In the genomic region with DNA sequence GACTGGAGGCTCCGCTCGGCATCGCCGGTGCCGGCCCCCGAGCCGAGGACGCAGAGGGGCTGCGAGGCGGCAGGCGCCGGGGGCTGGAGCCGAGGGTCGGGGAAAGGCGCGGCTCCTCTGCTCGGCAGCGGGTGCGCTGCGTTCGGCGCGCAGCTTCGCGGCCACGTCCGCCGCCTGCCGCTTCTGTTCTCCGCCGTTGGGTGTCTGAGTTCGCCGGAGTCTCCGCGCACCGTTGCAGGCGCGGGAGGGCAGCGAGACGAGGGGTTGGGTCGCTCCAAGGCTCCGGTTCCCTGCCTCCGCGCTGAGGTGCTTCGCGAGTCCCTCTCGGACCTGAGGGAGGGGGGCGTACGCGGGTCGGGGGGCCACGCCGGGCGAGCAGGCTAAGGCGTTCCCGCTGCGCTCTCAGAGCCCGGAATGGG, we compare ENCODE assay signal across 8 cellular contexts. TPM values are rescaled to one million over a fixed set of nuclear protein-coding genes. Genes with fewer than 3 reads are reported as not detected.
DNase-seq lines count a peak whose midpoint lies in the region; ATAC-seq, FAIRE-seq and TF ChIP-seq lines count a peak whose summit lies in the region.

No MANE protein-coding gene starts in this region.

- CTCF ChIA-PET in activated CD4-positive, alpha-beta T cell treated with anti-CD3 and anti-CD28 coated beads for 36 hours (lab: Charles Lee): interaction anchor here (1.6 kb wide), 1 partner anchor 1122 kb away, joined by 4 read pairs; no protein-coding TSS in a partner anchor
- CTCF ChIA-PET in activated CD8-positive, alpha-beta T cell treated with anti-CD3 and anti-CD28 coated beads for 36 hours (lab: Charles Lee): no interaction called here

- TF ChIP-seq CTCF in activated CD8-positive, alpha-beta T cell treated with anti-CD3 and anti-CD28 coated beads for 36 hours (IDR thresholded peaks at IDR 0.05): no peak
- TF ChIP-seq CTCF in natural killer cell (IDR thresholded peaks at IDR 0.05): no peak

- DNase-seq in activated CD4-positive, alpha-beta T cell treated with anti-CD3 and anti-CD28 coated beads for 36 hours: peak; percentile 56
- no peak for DNase-seq in activated CD4-positive, alpha-beta T cell treated with anti-CD3 and anti-CD28 coated beads for 1 hour
- DNase-seq in activated CD8-positive, alpha-beta T cell treated with anti-CD3 and anti-CD28 coated beads for 36 hours: peak; percentile 36
- no peak for DNase-seq in natural killer cell
- peak; percentile 85 for DNase-seq in urothelium cell line (ENCODE audit: low spot score)
- no peak for DNase-seq in GF-D8 (lab: John Stamatoyannopoulos, UW)
- no peak for DNase-seq in NCI-H446 (lab: John Stamatoyannopoulos, UW)

- peak; percentile 37 for ATAC-seq in activated CD4-positive, alpha-beta T cell treated with anti-CD3 and anti-CD28 coated beads for 36 hours
- ATAC-seq in activated CD8-positive, alpha-beta T cell treated with anti-CD3 and anti-CD28 coated beads for 36 hours: peak; percentile 46
- peak in 2 of 3 donors; percentile 49 to 58 for ATAC-seq in natural killer cell

- peak overlapping the region; percentile 77 to 81 for H3K27ac ChIP-seq in esophagus (ENCODE audit: low read depth in 2 of 2, low read length in 1 of 2)

- peaks cover 23% of the 10 kb centered on the region for H3K27me3 Mint-ChIP-seq in activated CD4-positive, alpha-beta T cell treated with anti-CD3 and anti-CD28 coated beads for 36 hours
- H3K27me3 Mint-ChIP-seq in activated CD8-positive, alpha-beta T cell treated with anti-CD3 and anti-CD28 coated beads for 36 hours: peaks cover 19% of the 10 kb centered on the region
- peaks cover 16 to 31% of the 10 kb centered on the region in 2 donors for H3K27me3 Mint-ChIP-seq in natural killer cell (ENCODE audit: low read depth in 2 of 2)

- H3K9me3 ChIP-seq in esophagus (ENCODE audit: control insufficient read depth in 2 of 2, insufficient read depth in 1 of 2, low read depth in 1 of 2, low read length in 1 of 2): no peaks in the 10 kb centered on the region

- whole genome bisulfite sequencing in esophagus, 2 donors: 0% methylated on average over 51 to 58 of the region's 58 CpGs

- no peaks in the 10 kb centered on the region for H3K36me3 ChIP-seq in esophagus (ENCODE audit: control insufficient read depth in 2 of 2, insufficient read depth in 2 of 2, low read length in 1 of 2)

- H3K27ac Mint-ChIP-seq in activated CD4-positive, alpha-beta T cell treated with anti-CD3 and anti-CD28 coated beads for 36 hours: no peak overlapping the region
- H3K27ac Mint-ChIP-seq in activated CD8-positive, alpha-beta T cell treated with anti-CD3 and anti-CD28 coated beads for 36 hours: no peak overlapping the region
- no peak overlapping the region for H3K27ac Mint-ChIP-seq in natural killer cell

- FAIRE-seq in urothelium cell line (lab: Jason Lieb, UNC): peak; percentile 97

- no peaks in the 10 kb centered on the region for H3K27me3 ChIP-seq in esophagus (ENCODE audit: control insufficient read depth in 1 of 2, insufficient read depth in 2 of 2, low read length in 2 of 2)

- H3K4me1 ChIP-seq in esophagus (ENCODE audit: control insufficient read depth in 2 of 2, insufficient read depth in 2 of 2, low read length in 1 of 2): peaks cover 2 to 17% of the 10 kb centered on the region in 2 donors

- peaks cover 8% of the 10 kb centered on the region for H3K4me1 Mint-ChIP-seq in activated CD4-positive, alpha-beta T cell treated with anti-CD3 and anti-CD28 coated beads for 36 hours
- H3K4me1 Mint-ChIP-seq in activated CD8-positive, alpha-beta T cell treated with anti-CD3 and anti-CD28 coated beads for 36 hours (ENCODE audit: low read depth): peaks cover 10% of the 10 kb centered on the region
- H3K4me1 Mint-ChIP-seq in natural killer cell: peaks cover 13 to 19% of the 10 kb centered on the region in 2 donors

- no peaks in the 10 kb centered on the region for H3K36me3 Mint-ChIP-seq in activated CD4-positive, alpha-beta T cell treated with anti-CD3 and anti-CD28 coated beads for 36 hours (ENCODE audit: low read depth)
- no peaks in the 10 kb centered on the region for H3K36me3 Mint-ChIP-seq in activated CD8-positive, alpha-beta T cell treated with anti-CD3 and anti-CD28 coated beads for 36 hours (ENCODE audit: low read depth)
- no peaks in the 10 kb centered on the region for H3K36me3 Mint-ChIP-seq in natural killer cell

- POLR2A ChIA-PET in activated CD4-positive, alpha-beta T cell treated with anti-CD3 and anti-CD28 coated beads for 36 hours (lab: Charles Lee): interaction anchor here (0.5 kb wide), 1 partner anchor 864 kb away, joined by 3 read pairs; no protein-coding TSS in a partner anchor
- POLR2A ChIA-PET in activated CD8-positive, alpha-beta T cell treated with anti-CD3 and anti-CD28 coated beads for 36 hours (lab: Charles Lee): no interaction called here

- H3K4me3 Mint-ChIP-seq in activated CD4-positive, alpha-beta T cell treated with anti-CD3 and anti-CD28 coated beads for 36 hours: peak overlapping the region; percentile 72
- H3K4me3 Mint-ChIP-seq in activated CD8-positive, alpha-beta T cell treated with anti-CD3 and anti-CD28 coated beads for 36 hours: peak overlapping the region; percentile 73
- H3K4me3 Mint-ChIP-seq in natural killer cell: peak overlapping the region; percentile 83

- intact Hi-C loops in activated CD4-positive, alpha-beta T cell treated with anti-CD3 and anti-CD28 coated beads for 36 hours (cut with DNase I, micrococcal nuclease): loop anchor here (5.0 to 10.0 kb wide), 5 partner anchors 206 to 1126 kb away; no protein-coding TSS in a partner anchor
- intact Hi-C loops in activated CD8-positive, alpha-beta T cell treated with anti-CD3 and anti-CD28 coated beads for 36 hours (cut with micrococcal nuclease): no loop called here
- intact Hi-C loops in natural killer cell (cut with micrococcal nuclease): loop anchor here (10.0 kb wide), 1 partner anchor 1046 kb away; no protein-coding TSS in a partner anchor

- H3K4me3 ChIP-seq in esophagus (ENCODE audit: low read depth in 1 of 2, low read length in 2 of 2): peak overlapping the region; percentile 63 to 82

- H3K9me3 Mint-ChIP-seq in activated CD4-positive, alpha-beta T cell treated with anti-CD3 and anti-CD28 coated beads for 36 hours (ENCODE audit: low read depth): no peaks in the 10 kb centered on the region
- H3K9me3 Mint-ChIP-seq in activated CD8-positive, alpha-beta T cell treated with anti-CD3 and anti-CD28 coated beads for 36 hours: no peaks in the 10 kb centered on the region
- no peaks in the 10 kb centered on the region for H3K9me3 Mint-ChIP-seq in natural killer cell

RNA-seq across cellular contexts. Expression of gene MN1, which starts 0.3 kb away (rescaled TPM):
- under 1 TPM; 0.05 to 0.12 TPM for total RNA-seq in activated CD4-positive, alpha-beta T cell treated with anti-CD3 and anti-CD28 coated beads for 36 hours
- under 1 TPM; 0.11 to 0.16 TPM for total RNA-seq in activated CD8-positive, alpha-beta T cell treated with anti-CD3 and anti-CD28 coated beads for 36 hours
- polyA plus RNA-seq in esophagus: 1 to 10 TPM in 1 of 2 donors, under 1 TPM in 1; 0.94 to 1.5 TPM
- under 1 TPM; 0.39 to 0.83 (median 0.82) TPM for total RNA-seq in natural killer cell

Comparison
In these comparisons a context has a peak if more than half of its experiments do, and no peak if none do; other contexts are left out.
1. DNase-seq: peak in activated CD4-positive, alpha-beta T cell treated with anti-CD3 and anti-CD28 coated beads for 36 hours (single experiment), activated CD8-positive, alpha-beta T cell treated with anti-CD3 and anti-CD28 coated beads for 36 hours (single experiment) and urothelium cell line (single experiment); none in activated CD4-positive, alpha-beta T cell treated with anti-CD3 and anti-CD28 coated beads for 1 hour (single experiment), natural killer cell (single experiment), GF-D8 (single experiment) and NCI-H446 (0 of 2).
2. Peak in every context shown above with its lines, with median percentiles within 50 percentile points of each other: ATAC-seq and H3K4me3 Mint-ChIP-seq.